Comparison of ENCODE assay signal across 1 cellular context in genomic region chr10:70672165-70672992, GRCh38.
TF ChIP-seq lines count a peak whose summit lies in the region.

A gene with protein sequence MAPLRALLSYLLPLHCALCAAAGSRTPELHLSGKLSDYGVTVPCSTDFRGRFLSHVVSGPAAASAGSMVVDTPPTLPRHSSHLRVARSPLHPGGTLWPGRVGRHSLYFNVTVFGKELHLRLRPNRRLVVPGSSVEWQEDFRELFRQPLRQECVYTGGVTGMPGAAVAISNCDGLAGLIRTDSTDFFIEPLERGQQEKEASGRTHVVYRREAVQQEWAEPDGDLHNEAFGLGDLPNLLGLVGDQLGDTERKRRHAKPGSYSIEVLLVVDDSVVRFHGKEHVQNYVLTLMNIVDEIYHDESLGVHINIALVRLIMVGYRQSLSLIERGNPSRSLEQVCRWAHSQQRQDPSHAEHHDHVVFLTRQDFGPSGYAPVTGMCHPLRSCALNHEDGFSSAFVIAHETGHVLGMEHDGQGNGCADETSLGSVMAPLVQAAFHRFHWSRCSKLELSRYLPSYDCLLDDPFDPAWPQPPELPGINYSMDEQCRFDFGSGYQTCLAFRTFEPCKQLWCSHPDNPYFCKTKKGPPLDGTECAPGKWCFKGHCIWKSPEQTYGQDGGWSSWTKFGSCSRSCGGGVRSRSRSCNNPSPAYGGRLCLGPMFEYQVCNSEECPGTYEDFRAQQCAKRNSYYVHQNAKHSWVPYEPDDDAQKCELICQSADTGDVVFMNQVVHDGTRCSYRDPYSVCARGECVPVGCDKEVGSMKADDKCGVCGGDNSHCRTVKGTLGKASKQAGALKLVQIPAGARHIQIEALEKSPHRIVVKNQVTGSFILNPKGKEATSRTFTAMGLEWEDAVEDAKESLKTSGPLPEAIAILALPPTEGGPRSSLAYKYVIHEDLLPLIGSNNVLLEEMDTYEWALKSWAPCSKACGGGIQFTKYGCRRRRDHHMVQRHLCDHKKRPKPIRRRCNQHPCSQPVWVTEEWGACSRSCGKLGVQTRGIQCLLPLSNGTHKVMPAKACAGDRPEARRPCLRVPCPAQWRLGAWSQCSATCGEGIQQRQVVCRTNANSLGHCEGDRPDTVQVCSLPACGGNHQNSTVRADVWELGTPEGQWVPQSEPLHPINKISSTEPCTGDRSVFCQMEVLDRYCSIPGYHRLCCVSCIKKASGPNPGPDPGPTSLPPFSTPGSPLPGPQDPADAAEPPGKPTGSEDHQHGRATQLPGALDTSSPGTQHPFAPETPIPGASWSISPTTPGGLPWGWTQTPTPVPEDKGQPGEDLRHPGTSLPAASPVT (plus strand): TSS chr10:70672506. CDS start chr10:70672803, 297 bp downstream.

TF ChIP-seq in K562, 482 proteins besides CTCF, POLR2A, EP300 and RAD21 (continued from another document and continues in another):
- no peak for TF ChIP-seq FOXJ2 (tag; IDR thresholded peaks at IDR 0.05)
- no peak; a peak in 1 of 4 replicates for TF ChIP-seq RCOR1 (IDR thresholded peaks at IDR 0.05; ENCODE audit: borderline replicate concordance in 1 of 2, low read depth in 2 of 2, low read length in 2 of 2)
- TF ChIP-seq, protein P1, sequence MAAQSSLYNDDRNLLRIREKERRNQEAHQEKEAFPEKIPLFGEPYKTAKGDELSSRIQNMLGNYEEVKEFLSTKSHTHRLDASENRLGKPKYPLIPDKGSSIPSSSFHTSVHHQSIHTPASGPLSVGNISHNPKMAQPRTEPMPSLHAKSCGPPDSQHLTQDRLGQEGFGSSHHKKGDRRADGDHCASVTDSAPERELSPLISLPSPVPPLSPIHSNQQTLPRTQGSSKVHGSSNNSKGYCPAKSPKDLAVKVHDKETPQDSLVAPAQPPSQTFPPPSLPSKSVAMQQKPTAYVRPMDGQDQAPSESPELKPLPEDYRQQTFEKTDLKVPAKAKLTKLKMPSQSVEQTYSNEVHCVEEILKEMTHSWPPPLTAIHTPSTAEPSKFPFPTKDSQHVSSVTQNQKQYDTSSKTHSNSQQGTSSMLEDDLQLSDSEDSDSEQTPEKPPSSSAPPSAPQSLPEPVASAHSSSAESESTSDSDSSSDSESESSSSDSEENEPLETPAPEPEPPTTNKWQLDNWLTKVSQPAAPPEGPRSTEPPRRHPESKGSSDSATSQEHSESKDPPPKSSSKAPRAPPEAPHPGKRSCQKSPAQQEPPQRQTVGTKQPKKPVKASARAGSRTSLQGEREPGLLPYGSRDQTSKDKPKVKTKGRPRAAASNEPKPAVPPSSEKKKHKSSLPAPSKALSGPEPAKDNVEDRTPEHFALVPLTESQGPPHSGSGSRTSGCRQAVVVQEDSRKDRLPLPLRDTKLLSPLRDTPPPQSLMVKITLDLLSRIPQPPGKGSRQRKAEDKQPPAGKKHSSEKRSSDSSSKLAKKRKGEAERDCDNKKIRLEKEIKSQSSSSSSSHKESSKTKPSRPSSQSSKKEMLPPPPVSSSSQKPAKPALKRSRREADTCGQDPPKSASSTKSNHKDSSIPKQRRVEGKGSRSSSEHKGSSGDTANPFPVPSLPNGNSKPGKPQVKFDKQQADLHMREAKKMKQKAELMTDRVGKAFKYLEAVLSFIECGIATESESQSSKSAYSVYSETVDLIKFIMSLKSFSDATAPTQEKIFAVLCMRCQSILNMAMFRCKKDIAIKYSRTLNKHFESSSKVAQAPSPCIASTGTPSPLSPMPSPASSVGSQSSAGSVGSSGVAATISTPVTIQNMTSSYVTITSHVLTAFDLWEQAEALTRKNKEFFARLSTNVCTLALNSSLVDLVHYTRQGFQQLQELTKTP (IDR thresholded peaks at IDR 0.05; ENCODE audit: low read depth in 1 of 2, partially characterized antibody in 2 of 2): peak; percentile 2 to 5
- TF ChIP-seq GATAD2A (IDR thresholded peaks at IDR 0.05): peak; percentile 79; the same call in 1 of the 2 replicates
- no peak for TF ChIP-seq EWSR1 (IDR thresholded peaks at IDR 0.05; ENCODE audit: borderline replicate concordance, low read depth, partially characterized antibody)
- no peak for TF ChIP-seq ZC3H11A (IDR thresholded peaks at IDR 0.05; ENCODE audit: low read depth, low read length)
- TF ChIP-seq, protein P2, sequence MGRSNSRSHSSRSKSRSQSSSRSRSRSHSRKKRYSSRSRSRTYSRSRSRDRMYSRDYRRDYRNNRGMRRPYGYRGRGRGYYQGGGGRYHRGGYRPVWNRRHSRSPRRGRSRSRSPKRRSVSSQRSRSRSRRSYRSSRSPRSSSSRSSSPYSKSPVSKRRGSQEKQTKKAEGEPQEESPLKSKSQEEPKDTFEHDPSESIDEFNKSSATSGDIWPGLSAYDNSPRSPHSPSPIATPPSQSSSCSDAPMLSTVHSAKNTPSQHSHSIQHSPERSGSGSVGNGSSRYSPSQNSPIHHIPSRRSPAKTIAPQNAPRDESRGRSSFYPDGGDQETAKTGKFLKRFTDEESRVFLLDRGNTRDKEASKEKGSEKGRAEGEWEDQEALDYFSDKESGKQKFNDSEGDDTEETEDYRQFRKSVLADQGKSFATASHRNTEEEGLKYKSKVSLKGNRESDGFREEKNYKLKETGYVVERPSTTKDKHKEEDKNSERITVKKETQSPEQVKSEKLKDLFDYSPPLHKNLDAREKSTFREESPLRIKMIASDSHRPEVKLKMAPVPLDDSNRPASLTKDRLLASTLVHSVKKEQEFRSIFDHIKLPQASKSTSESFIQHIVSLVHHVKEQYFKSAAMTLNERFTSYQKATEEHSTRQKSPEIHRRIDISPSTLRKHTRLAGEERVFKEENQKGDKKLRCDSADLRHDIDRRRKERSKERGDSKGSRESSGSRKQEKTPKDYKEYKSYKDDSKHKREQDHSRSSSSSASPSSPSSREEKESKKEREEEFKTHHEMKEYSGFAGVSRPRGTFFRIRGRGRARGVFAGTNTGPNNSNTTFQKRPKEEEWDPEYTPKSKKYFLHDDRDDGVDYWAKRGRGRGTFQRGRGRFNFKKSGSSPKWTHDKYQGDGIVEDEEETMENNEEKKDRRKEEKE (IDR thresholded peaks at IDR 0.05; ENCODE audit: borderline replicate concordance in 1 of 2, control insufficient read depth in 1 of 2, low read depth in 2 of 2, low read length in 1 of 2): no peak
- no peak for TF ChIP-seq PHF20 (IDR thresholded peaks at IDR 0.05; ENCODE audit: partially characterized antibody)
- no peak for TF ChIP-seq ELF1 (tag; IDR thresholded peaks at IDR 0.05)
- TF ChIP-seq ZNF696 (CRISPR knock-in tag; conservative IDR thresholded peaks at IDR 0.05): no peak
- no peak for TF ChIP-seq HCFC1 (IDR thresholded peaks at IDR 0.05; ENCODE audit: low read depth, low read length)
- TF ChIP-seq MTA3 (IDR thresholded peaks at IDR 0.05; ENCODE audit: borderline replicate concordance): peak; percentile 54; the same call in 1 of the 2 replicates
- TF ChIP-seq SUPT5H (IDR thresholded peaks at IDR 0.05): peak; percentile 57; the same call in 1 of the 2 replicates
- TF ChIP-seq SAFB2 (IDR thresholded peaks at IDR 0.05; ENCODE audit: borderline replicate concordance, low read depth, low read length, severe bottlenecking): no peak
- TF ChIP-seq SAFB (IDR thresholded peaks at IDR 0.05; ENCODE audit: borderline replicate concordance, low read depth, low read length): peak; percentile 50; the same call in 1 of the 2 replicates
- TF ChIP-seq, protein P3, sequence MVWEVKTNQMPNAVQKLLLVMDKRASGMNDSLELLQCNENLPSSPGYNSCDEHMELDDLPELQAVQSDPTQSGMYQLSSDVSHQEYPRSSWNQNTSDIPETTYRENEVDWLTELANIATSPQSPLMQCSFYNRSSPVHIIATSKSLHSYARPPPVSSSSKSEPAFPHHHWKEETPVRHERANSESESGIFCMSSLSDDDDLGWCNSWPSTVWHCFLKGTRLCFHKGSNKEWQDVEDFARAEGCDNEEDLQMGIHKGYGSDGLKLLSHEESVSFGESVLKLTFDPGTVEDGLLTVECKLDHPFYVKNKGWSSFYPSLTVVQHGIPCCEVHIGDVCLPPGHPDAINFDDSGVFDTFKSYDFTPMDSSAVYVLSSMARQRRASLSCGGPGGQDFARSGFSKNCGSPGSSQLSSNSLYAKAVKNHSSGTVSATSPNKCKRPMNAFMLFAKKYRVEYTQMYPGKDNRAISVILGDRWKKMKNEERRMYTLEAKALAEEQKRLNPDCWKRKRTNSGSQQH (CRISPR knock-in tag; IDR thresholded peaks at IDR 0.05): no peak
- TF ChIP-seq, protein P4, sequence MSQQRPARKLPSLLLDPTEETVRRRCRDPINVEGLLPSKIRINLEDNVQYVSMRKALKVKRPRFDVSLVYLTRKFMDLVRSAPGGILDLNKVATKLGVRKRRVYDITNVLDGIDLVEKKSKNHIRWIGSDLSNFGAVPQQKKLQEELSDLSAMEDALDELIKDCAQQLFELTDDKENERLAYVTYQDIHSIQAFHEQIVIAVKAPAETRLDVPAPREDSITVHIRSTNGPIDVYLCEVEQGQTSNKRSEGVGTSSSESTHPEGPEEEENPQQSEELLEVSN (IDR thresholded peaks at IDR 0.05; ENCODE audit: borderline replicate concordance in 1 of 2, extremely low read depth in 1 of 2, insufficient read depth in 1 of 2, insufficient read length in 1 of 2, low read depth in 1 of 2, low read length in 1 of 2, poor library complexity in 1 of 2, severe bottlenecking in 1 of 2): peak; percentile 49 to 85
- TF ChIP-seq NFE2 (IDR thresholded peaks at IDR 0.05; ENCODE audit: low read depth): no peak
- TF ChIP-seq RUNX1 (IDR thresholded peaks at IDR 0.05; ENCODE audit: low read depth): no peak
- TF ChIP-seq ZNF431 (CRISPR knock-in tag; IDR thresholded peaks at IDR 0.05): no peak
- TF ChIP-seq KLF6 (CRISPR knock-in tag; IDR thresholded peaks at IDR 0.05; ENCODE audit: borderline replicate concordance): no peak
- TF ChIP-seq ESRRB (CRISPR knock-in tag; IDR thresholded peaks at IDR 0.05; ENCODE audit: borderline replicate concordance): no peak
- no peak for TF ChIP-seq MCM2 (IDR thresholded peaks at IDR 0.05; ENCODE audit: low read depth)
- TF ChIP-seq GABPB2 (CRISPR knock-in tag; conservative IDR thresholded peaks at IDR 0.05): no peak
- peak; percentile 29 to 70; a peak in 3 of 4 replicates for TF ChIP-seq MAZ (CRISPR knock-in tag; conservative IDR thresholded peaks at IDR 0.05 in 1 of 2, IDR thresholded peaks at IDR 0.05 in 1 of 2)
- TF ChIP-seq ZNF175 (CRISPR knock-in tag; IDR thresholded peaks at IDR 0.05; ENCODE audit: low read depth): 0 out of 2 replicates have a peak, but pooled peaks have one; percentile 33
- no peak for TF ChIP-seq CHD2 (IDR thresholded peaks at IDR 0.05; ENCODE audit: low read depth, low read length)
- TF ChIP-seq POLR2AphosphoS2 (IDR thresholded peaks at IDR 0.05; ENCODE audit: low read length): no peak
- TF ChIP-seq ZNF717 (CRISPR knock-in tag; IDR thresholded peaks at IDR 0.05): no peak
- no peak for TF ChIP-seq YBX1 (IDR thresholded peaks at IDR 0.05)
- TF ChIP-seq ZNF280B (CRISPR knock-in tag; IDR thresholded peaks at IDR 0.05): 0 out of 2 replicates have a peak, but pooled peaks have one; percentile 24
- TF ChIP-seq TCF3 (CRISPR knock-in tag; IDR thresholded peaks at IDR 0.05): peak; percentile 9
- no peak for TF ChIP-seq ETS2 (tag; IDR thresholded peaks at IDR 0.05; ENCODE audit: borderline replicate concordance, poor library complexity, severe bottlenecking)
- TF ChIP-seq, protein P5, sequence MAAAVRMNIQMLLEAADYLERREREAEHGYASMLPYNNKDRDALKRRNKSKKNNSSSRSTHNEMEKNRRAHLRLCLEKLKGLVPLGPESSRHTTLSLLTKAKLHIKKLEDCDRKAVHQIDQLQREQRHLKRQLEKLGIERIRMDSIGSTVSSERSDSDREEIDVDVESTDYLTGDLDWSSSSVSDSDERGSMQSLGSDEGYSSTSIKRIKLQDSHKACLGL (CRISPR knock-in tag; IDR thresholded peaks at IDR 0.05; ENCODE audit: borderline replicate concordance, poor library complexity, severe bottlenecking): no peak
- no peak for TF ChIP-seq MCM7 (IDR thresholded peaks at IDR 0.05)
- TF ChIP-seq EHMT2 (IDR thresholded peaks at IDR 0.05): no peak
- TF ChIP-seq, protein P6, sequence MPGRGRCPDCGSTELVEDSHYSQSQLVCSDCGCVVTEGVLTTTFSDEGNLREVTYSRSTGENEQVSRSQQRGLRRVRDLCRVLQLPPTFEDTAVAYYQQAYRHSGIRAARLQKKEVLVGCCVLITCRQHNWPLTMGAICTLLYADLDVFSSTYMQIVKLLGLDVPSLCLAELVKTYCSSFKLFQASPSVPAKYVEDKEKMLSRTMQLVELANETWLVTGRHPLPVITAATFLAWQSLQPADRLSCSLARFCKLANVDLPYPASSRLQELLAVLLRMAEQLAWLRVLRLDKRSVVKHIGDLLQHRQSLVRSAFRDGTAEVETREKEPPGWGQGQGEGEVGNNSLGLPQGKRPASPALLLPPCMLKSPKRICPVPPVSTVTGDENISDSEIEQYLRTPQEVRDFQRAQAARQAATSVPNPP (IDR thresholded peaks at IDR 0.05; ENCODE audit: borderline replicate concordance, insufficient read depth, insufficient read length): no peak
- peak; percentile 35 for TF ChIP-seq EGR1 (conservative IDR thresholded peaks at IDR 0.05)
- TF ChIP-seq HNRNPK (IDR thresholded peaks at IDR 0.05; ENCODE audit: low read depth, low read length, poor library complexity, severe bottlenecking): no peak
- TF ChIP-seq MNT (conservative IDR thresholded peaks at IDR 0.05): no peak
